10 cellular contexts compared by ENCODE assay signal in the genomic region with DNA sequence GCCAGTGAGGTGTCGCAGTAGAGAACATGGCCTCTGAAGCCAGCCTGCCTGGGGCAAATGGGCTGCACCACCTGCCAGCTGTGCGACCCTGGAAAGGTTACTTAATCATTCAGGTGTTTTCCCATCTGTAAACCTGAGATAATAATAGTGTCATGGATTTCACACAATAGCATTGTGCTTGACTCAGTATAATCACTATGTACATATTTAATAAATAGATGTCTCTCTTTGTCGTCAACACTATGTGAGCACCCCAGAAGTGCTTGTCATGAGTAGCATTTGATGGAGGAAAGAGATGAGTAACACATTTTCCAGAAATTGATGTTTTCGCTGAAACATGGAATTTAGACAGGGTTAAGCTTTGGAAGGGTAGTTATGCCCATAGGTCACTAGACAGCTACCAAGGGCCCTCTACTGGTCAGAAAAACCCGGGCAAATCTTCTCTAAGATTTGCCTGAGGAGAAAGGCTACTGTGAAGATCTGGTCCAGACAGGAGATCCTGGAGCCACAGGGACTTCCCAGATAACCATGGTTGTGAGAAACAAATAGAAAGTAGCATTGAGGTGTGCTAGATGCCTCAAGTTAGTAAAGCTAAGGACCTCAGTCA. TPM values are rescaled to one million over a fixed set of nuclear protein-coding genes. Genes with fewer than 3 reads are reported as not detected.
DNase-seq lines count a peak whose midpoint lies in the region; ATAC-seq and TF ChIP-seq lines count a peak whose summit lies in the region.
"Had no signal": no experiment of that assay in that cellular context is flagged by ENCODE, and none has a peak within 500 bp of the region (broad histone marks: within the 10 kb centered on the region; RNA-seq: fewer than 3 reads in every experiment).

No MANE protein-coding gene starts in this region.

- peak; percentile 61 for DNase-seq in HT1080 (ENCODE audit: low read depth)
- no peak for DNase-seq in right cardiac atrium
- DNase-seq in transverse colon = peak; percentile 36
- no peak for DNase-seq in neuronal stem cell (ENCODE audit: low spot score)
- DNase-seq in NCI-H2029 (lab: John Stamatoyannopoulos, UW) = no peak
- DNase-seq in KG1 (lab: John Stamatoyannopoulos, UW) = no peak
- DNase-seq: naive B cell had no signal

- H2BK12ac ChIP-seq in neuronal stem cell (ENCODE audit: low read length) = no peak overlapping the region

- H3K18ac ChIP-seq in neuronal stem cell (ENCODE audit: low read length) = no peak overlapping the region

- H3K27me3 ChIP-seq in right cardiac atrium (ENCODE audit: control insufficient read depth, insufficient read depth) (no peaks in the 10 kb centered on the region), transverse colon (no peaks in the 10 kb centered on the region), neuronal stem cell (ENCODE audit: control insufficient read depth in 3 of 3, insufficient read depth in 3 of 3, low read depth in 1 of 3, low read length in 3 of 3) (no peaks in the 10 kb centered on the region)

- H2AK5ac ChIP-seq in neuronal stem cell (ENCODE audit: low read depth, low read length) = no peak overlapping the region

- TF ChIP-seq EP300 in transverse colon (IDR thresholded peaks at IDR 0.05; ENCODE audit: low read depth) = no peak

- no peaks in the 10 kb centered on the region for H3K79me1 ChIP-seq in neuronal stem cell (ENCODE audit: low read depth, low read length)

- H3K4me1 ChIP-seq in right cardiac atrium (ENCODE audit: control insufficient read depth, insufficient read depth, low read length) = no peaks in the 10 kb centered on the region
- H3K4me1 ChIP-seq in transverse colon = no peaks in the 10 kb centered on the region
- peaks cover 0 to 2% of the 10 kb centered on the region in 2 donors for H3K4me1 ChIP-seq in neuronal stem cell (ENCODE audit: control insufficient read depth in 2 of 2, insufficient read depth in 1 of 2, low read depth in 1 of 2, low read length in 2 of 2)

- no peak overlapping the region for H3K9ac ChIP-seq in neuronal stem cell (ENCODE audit: low read depth, low read length, poor library complexity)

- no peak overlapping the region for H3K4me3 ChIP-seq in GM12875 (ENCODE audit: low read depth, low read length)
- no peak overlapping the region for H3K4me3 ChIP-seq in right cardiac atrium (ENCODE audit: low read length)
- no peak overlapping the region for H3K4me3 ChIP-seq in transverse colon
- H3K4me3 ChIP-seq in neuronal stem cell (ENCODE audit: low read length in 2 of 2) = no peak overlapping the region
- H3K4me3 ChIP-seq: SK-N-MC had no signal

- H2BK120ac ChIP-seq in neuronal stem cell (ENCODE audit: low read depth, low read length) = no peak overlapping the region

- no peak overlapping the region for H2BK5ac ChIP-seq in neuronal stem cell (ENCODE audit: low read length)

- H3K9me3 ChIP-seq in right cardiac atrium (ENCODE audit: control insufficient read depth, low read length) (no peaks in the 10 kb centered on the region), transverse colon (no peaks in the 10 kb centered on the region), neuronal stem cell (replicated peaks in 1 of 2; ENCODE audit: control insufficient read depth in 2 of 2, insufficient read depth in 1 of 2, low read depth in 1 of 2, low read length in 2 of 2) (no peaks in the 10 kb centered on the region)

- no peak overlapping the region for H3K14ac ChIP-seq in neuronal stem cell (ENCODE audit: low read length)

- H3K36me3 ChIP-seq in transverse colon = no peaks in the 10 kb centered on the region
- H3K36me3 ChIP-seq in neuronal stem cell (replicated peaks in 1 of 2; ENCODE audit: control insufficient read depth in 2 of 2, insufficient read depth in 2 of 2, low read length in 2 of 2) = no peaks in the 10 kb centered on the region

- in situ Hi-C loops in transverse colon (cut with MboI; ENCODE audit: low pct_ligation_motif_present in 1 of 4, low pct_unique_long_range_greater_than_20kb in 1 of 4, low sequenced_read_pairs in 3 of 4) = loop anchor here in 3 of 4 donors (5.0 to 25.0 kb wide), 5 partner anchors 88 to 200 kb away; no protein-coding TSS in a partner anchor

- no peak overlapping the region for H3K4ac ChIP-seq in neuronal stem cell (ENCODE audit: low read length)

- H2AFZ ChIP-seq in neuronal stem cell (ENCODE audit: low read length) = no peak overlapping the region

- ATAC-seq in right cardiac atrium = peak; percentile 62 to 67

- TF ChIP-seq CTCF in GM12875 (IDR thresholded peaks at IDR 0.05; ENCODE audit: borderline replicate concordance, insufficient read depth, low read depth, low read length) (peak; percentile 42; the same call in 1 of the 2 replicates), VCaP (conservative IDR thresholded peaks at IDR 0.05) (peak; percentile 89), transverse colon (IDR thresholded peaks at IDR 0.05) (peak; percentile 43 to 57 (median 49))

- no peak for TF ChIP-seq POLR2A in transverse colon (IDR thresholded peaks at IDR 0.05)

- intact Hi-C loops in right cardiac atrium (cut with DNase I) = loop anchor here in 3 of 4 donors (5.0 to 10.0 kb wide), 3 partner anchors 100 to 178 kb away; no protein-coding TSS in a partner anchor
- intact Hi-C loops in transverse colon (cut with DNase I; ENCODE audit: low total_unique reads) = no loop called here

- H3K23ac ChIP-seq in neuronal stem cell (ENCODE audit: low read depth, low read length, poor library complexity) = no peak overlapping the region

- no peak overlapping the region for H4K8ac ChIP-seq in neuronal stem cell (ENCODE audit: low read depth, low read length)

- 76% methylated on average over 5 of the region's 5 CpGs for WGBS in right cardiac atrium
- 44 to 53% methylated on average over 3 to 5 of the region's 5 CpGs for WGBS in transverse colon (ENCODE audit: low coverage in 1 of 2), 2 donors
- no CpG with 5 or more reads among the region's 5 CpGs for WGBS in neuronal stem cell (ENCODE audit: extremely low coverage in 2 of 2, insufficient read length in 2 of 2, insufficient replicate concordance in 1 of 2), 2 donors

- H3K27ac ChIP-seq in VCaP (no peak overlapping the region), right cardiac atrium (ENCODE audit: low read length) (no peak overlapping the region), transverse colon (no peak overlapping the region), neuronal stem cell (replicated peaks; ENCODE audit: low read length) (no peak overlapping the region)
- H3K27ac ChIP-seq: SK-N-MC had no signal

- H4K91ac ChIP-seq in neuronal stem cell (ENCODE audit: low read depth, low read length, poor library complexity) = no peak overlapping the region

- no peak overlapping the region for H3K4me2 ChIP-seq in neuronal stem cell (ENCODE audit: insufficient read depth, low read length, poor library complexity, severe bottlenecking)

- H2BK15ac ChIP-seq in neuronal stem cell (ENCODE audit: low read length) = no peak overlapping the region

RNA-seq across cellular contexts. Expression of gene MBNL2, which starts 9.5 kb away (rescaled TPM):
- total RNA-seq in HT1080 (2014; rRNA removed; shearing (Covaris generic)) = 12.3 and 19.4 TPM in 2 replicates
- polyA plus RNA-seq in HT1080 (2015; cell fraction: cytosol; rRNA removed) = 36.4 and 45.5 TPM in 2 replicates
- 43.6 and 45.2 TPM in 2 replicates for polyA plus RNA-seq in HT1080 (2015; cell fraction: nucleus; rRNA removed)
- total RNA-seq in right cardiac atrium (10 to 100 TPM; 71.8 to 89.6 (median 76.2) TPM), transverse colon (10 to 100 TPM; 26.9 to 53.7 (median 46.1) TPM)
- 23.2 TPM for polyA plus RNA-seq in right cardiac atrium
- polyA plus RNA-seq in neuronal stem cell (2013, experiment 1 of 2) = 19.1 TPM
- 22.7 TPM for polyA plus RNA-seq in neuronal stem cell (2013, experiment 2 of 2)

Comparison
In these comparisons a context has a peak if more than half of its experiments do, and no peak if none do; other contexts are left out.
1. DNase-seq: peak in HT1080 (single experiment) and transverse colon (single experiment); none in right cardiac atrium (0 of 3), neuronal stem cell (single experiment), NCI-H2029 (single experiment) and KG1 (single experiment).
2. Peak in every context shown above with its lines, with median percentiles within 50 percentile points of each other: CTCF ChIP-seq.